Comparison of ENCODE assay signal across 1 cellular context in genomic region chr17:63780507-63780906, GRCh38.
TF ChIP-seq lines count a peak whose summit lies in the region.

No MANE protein-coding gene starts in this region.

TF ChIP-seq in HepG2, 621 proteins besides CTCF, POLR2A, EP300 and RAD21:
- TF ChIP-seq ZNF557 (CRISPR knock-in tag; IDR thresholded peaks at IDR 0.05) (no peak), KDM2A (CRISPR knock-in tag; IDR thresholded peaks at IDR 0.05; ENCODE audit: borderline replicate concordance, low read depth) (no peak), ZNF790 (CRISPR knock-in tag; IDR thresholded peaks at IDR 0.05; ENCODE audit: borderline replicate concordance) (no peak), CEBPG (CRISPR knock-in tag; IDR thresholded peaks at IDR 0.05) (no peak), EED (CRISPR knock-in tag; IDR thresholded peaks at IDR 0.05) (no peak), ZFP90 (CRISPR knock-in tag; IDR thresholded peaks at IDR 0.05; ENCODE audit: borderline replicate concordance) (no peak), ZNF550 (CRISPR knock-in tag; IDR thresholded peaks at IDR 0.05; ENCODE audit: borderline replicate concordance) (no peak), ZNF749 (CRISPR knock-in tag; IDR thresholded peaks at IDR 0.05; ENCODE audit: borderline replicate concordance) (no peak), NFATC3 (CRISPR knock-in tag; IDR thresholded peaks at IDR 0.05) (no peak), ZNF296 (CRISPR knock-in tag; conservative IDR thresholded peaks at IDR 0.05) (no peak), ZNF274 (CRISPR knock-in tag; IDR thresholded peaks at IDR 0.05) (no peak), BRF2 (CRISPR knock-in tag; IDR thresholded peaks at IDR 0.05) (no peak), MIER3 (CRISPR knock-in tag; IDR thresholded peaks at IDR 0.05; ENCODE audit: borderline replicate concordance) (no peak), STAT5B (CRISPR knock-in tag; IDR thresholded peaks at IDR 0.05) (no peak), YEATS2 (CRISPR knock-in tag; IDR thresholded peaks at IDR 0.05; ENCODE audit: borderline replicate concordance) (no peak), ARID2 (CRISPR knock-in tag; IDR thresholded peaks at IDR 0.05; ENCODE audit: borderline replicate concordance) (no peak), MZF1 (CRISPR knock-in tag; IDR thresholded peaks at IDR 0.05; ENCODE audit: borderline replicate concordance) (no peak)
